ENCODE assay signal across 1 cellular context in the genomic region with DNA sequence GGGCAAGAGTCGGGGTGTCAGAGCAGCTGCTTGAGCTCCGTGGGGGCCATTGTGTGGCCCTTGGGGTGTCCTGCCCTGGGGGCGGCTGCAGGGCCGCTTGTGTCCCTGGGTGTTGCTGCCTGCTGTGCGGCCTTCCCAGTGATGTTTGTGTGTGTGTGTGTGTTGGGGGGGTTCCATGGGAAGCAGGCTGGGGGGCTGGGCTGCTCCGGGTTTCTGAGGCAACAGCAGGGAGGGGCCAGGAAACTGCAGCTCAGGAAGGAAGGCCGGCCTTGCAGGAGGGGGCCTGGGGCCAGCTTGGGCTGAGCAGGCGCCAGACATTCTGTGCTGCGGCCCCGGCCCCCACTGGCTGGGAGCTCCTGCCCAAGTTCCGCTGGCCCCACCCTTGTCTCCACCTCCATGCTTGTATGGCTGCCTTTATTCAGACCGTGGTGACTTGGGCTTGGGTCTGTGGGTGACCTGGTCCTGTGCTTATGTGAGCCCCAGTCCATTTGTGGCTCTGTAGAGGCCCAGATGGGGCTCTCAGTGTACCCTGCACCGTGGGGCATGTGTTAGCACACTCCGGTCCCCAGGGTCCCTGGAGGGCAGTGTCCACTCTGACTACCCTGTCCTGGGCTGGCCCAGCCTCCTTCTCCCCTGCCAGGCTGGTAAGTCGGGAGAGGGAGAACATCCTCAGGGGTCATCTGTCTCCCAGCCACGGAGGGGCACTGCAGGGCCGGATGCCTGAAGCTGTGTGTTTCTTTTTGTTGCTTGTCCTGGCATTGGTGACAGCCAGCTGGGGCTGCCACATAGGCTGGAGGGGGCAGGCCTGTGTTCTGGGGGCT.
TF ChIP-seq lines count a peak whose summit lies in the region.

No MANE protein-coding gene starts in this region.

TF ChIP-seq in K562, 482 proteins besides CTCF, POLR2A, EP300 and RAD21 (continues in another document):
- TF ChIP-seq LCOR (CRISPR knock-in tag; IDR thresholded peaks at IDR 0.05): no peak
- TF ChIP-seq, protein P1, sequence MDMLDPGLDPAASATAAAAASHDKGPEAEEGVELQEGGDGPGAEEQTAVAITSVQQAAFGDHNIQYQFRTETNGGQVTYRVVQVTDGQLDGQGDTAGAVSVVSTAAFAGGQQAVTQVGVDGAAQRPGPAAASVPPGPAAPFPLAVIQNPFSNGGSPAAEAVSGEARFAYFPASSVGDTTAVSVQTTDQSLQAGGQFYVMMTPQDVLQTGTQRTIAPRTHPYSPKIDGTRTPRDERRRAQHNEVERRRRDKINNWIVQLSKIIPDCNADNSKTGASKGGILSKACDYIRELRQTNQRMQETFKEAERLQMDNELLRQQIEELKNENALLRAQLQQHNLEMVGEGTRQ (CRISPR knock-in tag; IDR thresholded peaks at IDR 0.05): no peak
- TF ChIP-seq YY1 (IDR thresholded peaks at IDR 0.05; ENCODE audit: borderline replicate concordance in 1 of 3, control insufficient read depth in 1 of 3, extremely low read depth in 1 of 3, insufficient read depth in 3 of 3, insufficient read length in 1 of 3, insufficient replicate concordance in 2 of 3, low read depth in 1 of 3, low read length in 2 of 3): peak in 1 of 3 experiments; percentile 11
- TF ChIP-seq, protein P2, sequence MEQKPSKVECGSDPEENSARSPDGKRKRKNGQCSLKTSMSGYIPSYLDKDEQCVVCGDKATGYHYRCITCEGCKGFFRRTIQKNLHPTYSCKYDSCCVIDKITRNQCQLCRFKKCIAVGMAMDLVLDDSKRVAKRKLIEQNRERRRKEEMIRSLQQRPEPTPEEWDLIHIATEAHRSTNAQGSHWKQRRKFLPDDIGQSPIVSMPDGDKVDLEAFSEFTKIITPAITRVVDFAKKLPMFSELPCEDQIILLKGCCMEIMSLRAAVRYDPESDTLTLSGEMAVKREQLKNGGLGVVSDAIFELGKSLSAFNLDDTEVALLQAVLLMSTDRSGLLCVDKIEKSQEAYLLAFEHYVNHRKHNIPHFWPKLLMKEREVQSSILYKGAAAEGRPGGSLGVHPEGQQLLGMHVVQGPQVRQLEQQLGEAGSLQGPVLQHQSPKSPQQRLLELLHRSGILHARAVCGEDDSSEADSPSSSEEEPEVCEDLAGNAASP (IDR thresholded peaks at IDR 0.05): no peak
- no peak for TF ChIP-seq DNMT1 (IDR thresholded peaks at IDR 0.05)
- TF ChIP-seq, protein P3, sequence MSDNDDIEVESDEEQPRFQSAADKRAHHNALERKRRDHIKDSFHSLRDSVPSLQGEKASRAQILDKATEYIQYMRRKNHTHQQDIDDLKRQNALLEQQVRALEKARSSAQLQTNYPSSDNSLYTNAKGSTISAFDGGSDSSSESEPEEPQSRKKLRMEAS (CRISPR knock-in tag; IDR thresholded peaks at IDR 0.05): peak; percentile 30; the same call in 1 of the 2 replicates
- TF ChIP-seq, protein P4, sequence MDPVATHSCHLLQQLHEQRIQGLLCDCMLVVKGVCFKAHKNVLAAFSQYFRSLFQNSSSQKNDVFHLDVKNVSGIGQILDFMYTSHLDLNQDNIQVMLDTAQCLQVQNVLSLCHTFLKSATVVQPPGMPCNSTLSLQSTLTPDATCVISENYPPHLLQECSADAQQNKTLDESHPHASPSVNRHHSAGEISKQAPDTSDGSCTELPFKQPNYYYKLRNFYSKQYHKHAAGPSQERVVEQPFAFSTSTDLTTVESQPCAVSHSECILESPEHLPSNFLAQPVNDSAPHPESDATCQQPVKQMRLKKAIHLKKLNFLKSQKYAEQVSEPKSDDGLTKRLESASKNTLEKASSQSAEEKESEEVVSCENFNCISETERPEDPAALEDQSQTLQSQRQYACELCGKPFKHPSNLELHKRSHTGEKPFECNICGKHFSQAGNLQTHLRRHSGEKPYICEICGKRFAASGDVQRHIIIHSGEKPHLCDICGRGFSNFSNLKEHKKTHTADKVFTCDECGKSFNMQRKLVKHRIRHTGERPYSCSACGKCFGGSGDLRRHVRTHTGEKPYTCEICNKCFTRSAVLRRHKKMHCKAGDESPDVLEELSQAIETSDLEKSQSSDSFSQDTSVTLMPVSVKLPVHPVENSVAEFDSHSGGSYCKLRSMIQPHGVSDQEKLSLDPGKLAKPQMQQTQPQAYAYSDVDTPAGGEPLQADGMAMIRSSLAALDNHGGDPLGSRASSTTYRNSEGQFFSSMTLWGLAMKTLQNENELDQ (CRISPR knock-in tag; IDR thresholded peaks at IDR 0.05; ENCODE audit: borderline replicate concordance): no peak
- TF ChIP-seq TFAM (CRISPR knock-in tag; conservative IDR thresholded peaks at IDR 0.05): no peak
- TF ChIP-seq, protein P5, sequence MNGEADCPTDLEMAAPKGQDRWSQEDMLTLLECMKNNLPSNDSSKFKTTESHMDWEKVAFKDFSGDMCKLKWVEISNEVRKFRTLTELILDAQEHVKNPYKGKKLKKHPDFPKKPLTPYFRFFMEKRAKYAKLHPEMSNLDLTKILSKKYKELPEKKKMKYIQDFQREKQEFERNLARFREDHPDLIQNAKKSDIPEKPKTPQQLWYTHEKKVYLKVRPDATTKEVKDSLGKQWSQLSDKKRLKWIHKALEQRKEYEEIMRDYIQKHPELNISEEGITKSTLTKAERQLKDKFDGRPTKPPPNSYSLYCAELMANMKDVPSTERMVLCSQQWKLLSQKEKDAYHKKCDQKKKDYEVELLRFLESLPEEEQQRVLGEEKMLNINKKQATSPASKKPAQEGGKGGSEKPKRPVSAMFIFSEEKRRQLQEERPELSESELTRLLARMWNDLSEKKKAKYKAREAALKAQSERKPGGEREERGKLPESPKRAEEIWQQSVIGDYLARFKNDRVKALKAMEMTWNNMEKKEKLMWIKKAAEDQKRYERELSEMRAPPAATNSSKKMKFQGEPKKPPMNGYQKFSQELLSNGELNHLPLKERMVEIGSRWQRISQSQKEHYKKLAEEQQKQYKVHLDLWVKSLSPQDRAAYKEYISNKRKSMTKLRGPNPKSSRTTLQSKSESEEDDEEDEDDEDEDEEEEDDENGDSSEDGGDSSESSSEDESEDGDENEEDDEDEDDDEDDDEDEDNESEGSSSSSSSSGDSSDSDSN (IDR thresholded peaks at IDR 0.05; ENCODE audit: borderline replicate concordance in 1 of 2, low read depth in 2 of 2, low read length in 2 of 2): no peak
- TF ChIP-seq ZNF766 (CRISPR knock-in tag; conservative IDR thresholded peaks at IDR 0.05): no peak
- TF ChIP-seq CBX8 (IDR thresholded peaks at IDR 0.05; ENCODE audit: borderline replicate concordance, extremely low read depth, low read depth, low read length, poor library complexity, severe bottlenecking): no peak
- TF ChIP-seq TCF3 (CRISPR knock-in tag; IDR thresholded peaks at IDR 0.05): no peak
- 0 out of 2 replicates have a peak, but pooled peaks have one; percentile 2 for TF ChIP-seq CREM (IDR thresholded peaks at IDR 0.05; ENCODE audit: low read depth)
- TF ChIP-seq, protein P6, sequence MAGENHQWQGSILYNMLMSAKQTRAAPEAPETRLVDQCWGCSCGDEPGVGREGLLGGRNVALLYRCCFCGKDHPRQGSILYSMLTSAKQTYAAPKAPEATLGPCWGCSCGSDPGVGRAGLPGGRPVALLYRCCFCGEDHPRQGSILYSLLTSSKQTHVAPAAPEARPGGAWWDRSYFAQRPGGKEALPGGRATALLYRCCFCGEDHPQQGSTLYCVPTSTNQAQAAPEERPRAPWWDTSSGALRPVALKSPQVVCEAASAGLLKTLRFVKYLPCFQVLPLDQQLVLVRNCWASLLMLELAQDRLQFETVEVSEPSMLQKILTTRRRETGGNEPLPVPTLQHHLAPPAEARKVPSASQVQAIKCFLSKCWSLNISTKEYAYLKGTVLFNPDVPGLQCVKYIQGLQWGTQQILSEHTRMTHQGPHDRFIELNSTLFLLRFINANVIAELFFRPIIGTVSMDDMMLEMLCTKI (IDR thresholded peaks at IDR 0.05; ENCODE audit: partially characterized antibody): no peak
- TF ChIP-seq, protein P7, sequence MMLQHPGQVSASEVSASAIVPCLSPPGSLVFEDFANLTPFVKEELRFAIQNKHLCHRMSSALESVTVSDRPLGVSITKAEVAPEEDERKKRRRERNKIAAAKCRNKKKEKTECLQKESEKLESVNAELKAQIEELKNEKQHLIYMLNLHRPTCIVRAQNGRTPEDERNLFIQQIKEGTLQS (IDR thresholded peaks at IDR 0.05): no peak
- TF ChIP-seq, protein P7 (CRISPR knock-in tag; conservative IDR thresholded peaks at IDR 0.05): no peak
- no peak for TF ChIP-seq SMAD1 (IDR thresholded peaks at IDR 0.05; ENCODE audit: low read depth, low read length, partially characterized antibody)
- TF ChIP-seq NRF1 (conservative IDR thresholded peaks at IDR 0.05 in 1 of 2, IDR thresholded peaks at IDR 0.05 in 1 of 2): peak; percentile 74 to 79
- TF ChIP-seq DACH1 (IDR thresholded peaks at IDR 0.05; ENCODE audit: partially characterized antibody): no peak
- TF ChIP-seq, protein P8, sequence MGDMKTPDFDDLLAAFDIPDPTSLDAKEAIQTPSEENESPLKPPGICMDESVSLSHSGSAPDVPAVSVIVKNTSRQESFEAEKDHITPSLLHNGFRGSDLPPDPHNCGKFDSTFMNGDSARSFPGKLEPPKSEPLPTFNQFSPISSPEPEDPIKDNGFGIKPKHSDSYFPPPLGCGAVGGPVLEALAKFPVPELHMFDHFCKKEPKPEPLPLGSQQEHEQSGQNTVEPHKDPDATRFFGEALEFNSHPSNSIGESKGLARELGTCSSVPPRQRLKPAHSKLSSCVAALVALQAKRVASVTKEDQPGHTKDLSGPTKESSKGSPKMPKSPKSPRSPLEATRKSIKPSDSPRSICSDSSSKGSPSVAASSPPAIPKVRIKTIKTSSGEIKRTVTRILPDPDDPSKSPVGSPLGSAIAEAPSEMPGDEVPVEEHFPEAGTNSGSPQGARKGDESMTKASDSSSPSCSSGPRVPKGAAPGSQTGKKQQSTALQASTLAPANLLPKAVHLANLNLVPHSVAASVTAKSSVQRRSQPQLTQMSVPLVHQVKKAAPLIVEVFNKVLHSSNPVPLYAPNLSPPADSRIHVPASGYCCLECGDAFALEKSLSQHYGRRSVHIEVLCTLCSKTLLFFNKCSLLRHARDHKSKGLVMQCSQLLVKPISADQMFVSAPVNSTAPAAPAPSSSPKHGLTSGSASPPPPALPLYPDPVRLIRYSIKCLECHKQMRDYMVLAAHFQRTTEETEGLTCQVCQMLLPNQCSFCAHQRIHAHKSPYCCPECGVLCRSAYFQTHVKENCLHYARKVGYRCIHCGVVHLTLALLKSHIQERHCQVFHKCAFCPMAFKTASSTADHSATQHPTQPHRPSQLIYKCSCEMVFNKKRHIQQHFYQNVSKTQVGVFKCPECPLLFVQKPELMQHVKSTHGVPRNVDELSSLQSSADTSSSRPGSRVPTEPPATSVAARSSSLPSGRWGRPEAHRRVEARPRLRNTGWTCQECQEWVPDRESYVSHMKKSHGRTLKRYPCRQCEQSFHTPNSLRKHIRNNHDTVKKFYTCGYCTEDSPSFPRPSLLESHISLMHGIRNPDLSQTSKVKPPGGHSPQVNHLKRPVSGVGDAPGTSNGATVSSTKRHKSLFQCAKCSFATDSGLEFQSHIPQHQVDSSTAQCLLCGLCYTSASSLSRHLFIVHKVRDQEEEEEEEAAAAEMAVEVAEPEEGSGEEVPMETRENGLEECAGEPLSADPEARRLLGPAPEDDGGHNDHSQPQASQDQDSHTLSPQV (IDR thresholded peaks at IDR 0.05): peak; percentile 51; the same call in 1 of the 2 replicates
- TF ChIP-seq, protein P9, sequence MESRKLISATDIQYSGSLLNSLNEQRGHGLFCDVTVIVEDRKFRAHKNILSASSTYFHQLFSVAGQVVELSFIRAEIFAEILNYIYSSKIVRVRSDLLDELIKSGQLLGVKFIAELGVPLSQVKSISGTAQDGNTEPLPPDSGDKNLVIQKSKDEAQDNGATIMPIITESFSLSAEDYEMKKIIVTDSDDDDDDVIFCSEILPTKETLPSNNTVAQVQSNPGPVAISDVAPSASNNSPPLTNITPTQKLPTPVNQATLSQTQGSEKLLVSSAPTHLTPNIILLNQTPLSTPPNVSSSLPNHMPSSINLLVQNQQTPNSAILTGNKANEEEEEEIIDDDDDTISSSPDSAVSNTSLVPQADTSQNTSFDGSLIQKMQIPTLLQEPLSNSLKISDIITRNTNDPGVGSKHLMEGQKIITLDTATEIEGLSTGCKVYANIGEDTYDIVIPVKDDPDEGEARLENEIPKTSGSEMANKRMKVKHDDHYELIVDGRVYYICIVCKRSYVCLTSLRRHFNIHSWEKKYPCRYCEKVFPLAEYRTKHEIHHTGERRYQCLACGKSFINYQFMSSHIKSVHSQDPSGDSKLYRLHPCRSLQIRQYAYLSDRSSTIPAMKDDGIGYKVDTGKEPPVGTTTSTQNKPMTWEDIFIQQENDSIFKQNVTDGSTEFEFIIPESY (CRISPR knock-in tag; IDR thresholded peaks at IDR 0.05): peak; percentile 54; the same call in 1 of the 2 replicates
- no peak for TF ChIP-seq TBL1XR1 (IDR thresholded peaks at IDR 0.05; ENCODE audit: low read length in 2 of 2)
- TF ChIP-seq CCAR2 (IDR thresholded peaks at IDR 0.05; ENCODE audit: low read depth, low read length): no peak
- TF ChIP-seq ETV5 (CRISPR knock-in tag; IDR thresholded peaks at IDR 0.05; ENCODE audit: low read depth): no peak
- no peak for TF ChIP-seq NELFE (IDR thresholded peaks at IDR 0.05; ENCODE audit: insufficient read depth, insufficient read length)
- TF ChIP-seq, protein P10, sequence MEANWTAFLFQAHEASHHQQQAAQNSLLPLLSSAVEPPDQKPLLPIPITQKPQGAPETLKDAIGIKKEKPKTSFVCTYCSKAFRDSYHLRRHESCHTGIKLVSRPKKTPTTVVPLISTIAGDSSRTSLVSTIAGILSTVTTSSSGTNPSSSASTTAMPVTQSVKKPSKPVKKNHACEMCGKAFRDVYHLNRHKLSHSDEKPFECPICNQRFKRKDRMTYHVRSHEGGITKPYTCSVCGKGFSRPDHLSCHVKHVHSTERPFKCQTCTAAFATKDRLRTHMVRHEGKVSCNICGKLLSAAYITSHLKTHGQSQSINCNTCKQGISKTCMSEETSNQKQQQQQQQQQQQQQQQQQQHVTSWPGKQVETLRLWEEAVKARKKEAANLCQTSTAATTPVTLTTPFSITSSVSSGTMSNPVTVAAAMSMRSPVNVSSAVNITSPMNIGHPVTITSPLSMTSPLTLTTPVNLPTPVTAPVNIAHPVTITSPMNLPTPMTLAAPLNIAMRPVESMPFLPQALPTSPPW (CRISPR knock-in tag; IDR thresholded peaks at IDR 0.05): peak; percentile 34; the same call in 1 of the 2 replicates
- no peak for TF ChIP-seq PHTF2 (CRISPR knock-in tag; IDR thresholded peaks at IDR 0.05)
